7 cellular contexts compared by ENCODE assay signal in genomic region chr3:32518921-32519320, GRCh38. TPM values are rescaled to one million over a fixed set of nuclear protein-coding genes. Genes with fewer than 3 reads are reported as not detected.
A peak's percentile ranks its signal among the peaks of the same experiment; 100 is the strongest.
DNase-seq lines count a peak whose midpoint lies in the region; ATAC-seq and TF ChIP-seq lines count a peak whose summit lies in the region.
"Not testable (repeated sequence)": the region's sequence is repeated elsewhere in the genome, so short reads cannot be mapped to it uniquely, and the experiment has no call there.

No MANE protein-coding gene starts in this region.

- not testable (repeated sequence) for H3K4me3 Mint-ChIP-seq in IgD-negative memory B cell; activated T-cell treated with anti-CD3 and anti-CD28 coated beads, Interleukin-2, amount 50 U/mL, for 24 hours; central memory CD8-positive, alpha-beta T cell; neural crest cell; type B pancreatic cell
- peak overlapping the region; percentile 7 for H3K4me3 Mint-ChIP-seq in endothelial cell (ENCODE audit: unreplicated experiment)

- H3K9me3 Mint-ChIP-seq in IgD-negative memory B cell; activated T-cell treated with anti-CD3 and anti-CD28 coated beads, Interleukin-2, amount 50 U/mL, for 24 hours; central memory CD8-positive, alpha-beta T cell; endothelial cell (ENCODE audit: unreplicated experiment); neural crest cell; type B pancreatic cell: not testable (repeated sequence)

- H3K4me2 ChIP-seq in trophoblast cell (ENCODE audit: low read length), result not testable (repeated sequence)

- H3K9me3 ChIP-seq in trophoblast cell (ENCODE audit: insufficient read depth, low read depth, low read length), result not testable (repeated sequence)

- not testable (repeated sequence) for H3K23ac ChIP-seq in trophoblast cell (ENCODE audit: low read length)

- H4K12ac ChIP-seq in trophoblast cell (ENCODE audit: low read depth, low read length), result not testable (repeated sequence)

- not testable (repeated sequence) for H3K27me3 Mint-ChIP-seq in IgD-negative memory B cell; activated T-cell treated with anti-CD3 and anti-CD28 coated beads, Interleukin-2, amount 50 U/mL, for 24 hours; central memory CD8-positive, alpha-beta T cell; endothelial cell (ENCODE audit: unreplicated experiment); neural crest cell (ENCODE audit: low read depth); type B pancreatic cell

- not testable (repeated sequence) for H3K18ac ChIP-seq in trophoblast cell (ENCODE audit: low read length)

- H3K4me1 ChIP-seq in trophoblast cell (ENCODE audit: control insufficient read depth in 1 of 2, insufficient read depth in 2 of 2, low read length in 2 of 2), result not testable (repeated sequence)

- H3K27ac ChIP-seq in trophoblast cell (ENCODE audit: low read depth, low read length), result not testable (repeated sequence)

- H3K14ac ChIP-seq in trophoblast cell (ENCODE audit: low read length), result not testable (repeated sequence)

- not testable (repeated sequence) for H2BK12ac ChIP-seq in trophoblast cell (ENCODE audit: low read length)

- H3K36me3 Mint-ChIP-seq in IgD-negative memory B cell, result peaks cover 11% of the 10 kb centered on the region
- H3K36me3 Mint-ChIP-seq in activated T-cell treated with anti-CD3 and anti-CD28 coated beads, Interleukin-2, amount 50 U/mL, for 24 hours (ENCODE audit: low read depth), result peaks cover 15% of the 10 kb centered on the region
- not testable (repeated sequence) for H3K36me3 Mint-ChIP-seq in central memory CD8-positive, alpha-beta T cell (ENCODE audit: insufficient read depth)
- peaks cover 39% of the 10 kb centered on the region for H3K36me3 Mint-ChIP-seq in endothelial cell (ENCODE audit: low read depth, unreplicated experiment)
- peaks cover 19% of the 10 kb centered on the region for H3K36me3 Mint-ChIP-seq in neural crest cell (ENCODE audit: low read depth)
- H3K36me3 Mint-ChIP-seq in type B pancreatic cell, result peaks cover 18% of the 10 kb centered on the region

- not testable (repeated sequence) for H3K79me2 ChIP-seq in trophoblast cell (ENCODE audit: control insufficient read depth, insufficient read depth, low read length, poor library complexity)

- H3K4me3 ChIP-seq in trophoblast cell (ENCODE audit: low read depth, low read length), result not testable (repeated sequence)

- not testable (repeated sequence) for H3K79me1 ChIP-seq in trophoblast cell (ENCODE audit: low read length)

- H2AFZ ChIP-seq in trophoblast cell (ENCODE audit: insufficient read depth, low read length, poor library complexity), result not testable (repeated sequence)

- WGBS in trophoblast cell (ENCODE audit: extremely low coverage, insufficient coverage, insufficient read length), result no CpG with 5 or more reads among the region's 5 CpGs

- not testable (repeated sequence) for H3K4ac ChIP-seq in trophoblast cell (ENCODE audit: low read depth, low read length)

- H2BK5ac ChIP-seq in trophoblast cell (ENCODE audit: low read depth, low read length, poor library complexity), result not testable (repeated sequence)

- H3K27me3 ChIP-seq in trophoblast cell (ENCODE audit: insufficient read depth, low read length), result not testable (repeated sequence)

- not testable (repeated sequence) for H3K9ac ChIP-seq in trophoblast cell (ENCODE audit: low read length)

- H3K36me3 ChIP-seq in trophoblast cell (ENCODE audit: control insufficient read depth in 1 of 2, insufficient read depth in 2 of 2, low read length in 2 of 2), result not testable (repeated sequence)

- H3K27ac Mint-ChIP-seq in IgD-negative memory B cell (peak overlapping the region; percentile 52 to 73 (median 63)), neural crest cell (ENCODE audit: unreplicated experiment) (peak overlapping the region; percentile 75), type B pancreatic cell (peak overlapping the region; percentile 72)
- peak overlapping the region; percentile 47 for H3K27ac Mint-ChIP-seq in activated T-cell treated with anti-CD3 and anti-CD28 coated beads, Interleukin-2, amount 50 U/mL, for 24 hours
- peak overlapping the region; percentile 17 for H3K27ac Mint-ChIP-seq in central memory CD8-positive, alpha-beta T cell (ENCODE audit: low read depth)
- H3K27ac Mint-ChIP-seq in endothelial cell (ENCODE audit: unreplicated experiment), result not testable (repeated sequence)

- H2AK5ac ChIP-seq in trophoblast cell (ENCODE audit: low read length), result not testable (repeated sequence)

- not testable (repeated sequence) for TF ChIP-seq CTCF in endothelial cell (IDR thresholded peaks at IDR 0.05; ENCODE audit: unreplicated experiment); neural crest cell (conservative IDR thresholded peaks at IDR 0.05); type B pancreatic cell (conservative IDR thresholded peaks at IDR 0.05)

- peaks cover 11 to 20% (median 13%) of the 10 kb centered on the region in 3 donors for H3K4me1 Mint-ChIP-seq in IgD-negative memory B cell
- H3K4me1 Mint-ChIP-seq in activated T-cell treated with anti-CD3 and anti-CD28 coated beads, Interleukin-2, amount 50 U/mL, for 24 hours (ENCODE audit: low read depth); central memory CD8-positive, alpha-beta T cell; endothelial cell (ENCODE audit: unreplicated experiment); neural crest cell; type B pancreatic cell (ENCODE audit: unreplicated experiment): not testable (repeated sequence)

- H2BK120ac ChIP-seq in trophoblast cell (ENCODE audit: insufficient read depth, low read length, poor library complexity), result not testable (repeated sequence)

- DNase-seq in activated T-cell treated with anti-CD3 and anti-CD28 coated beads, Interleukin-2, amount 50 U/mL, for 24 hours; central memory CD8-positive, alpha-beta T cell (ENCODE audit: low spot score in 2 of 2); endothelial cell (ENCODE audit: low spot score); neural crest cell (ENCODE audit: low read depth, low spot score); type B pancreatic cell (ENCODE audit: extremely low spot score, unreplicated experiment): not testable (repeated sequence)
- DNase-seq in trophoblast cell, result peak; percentile 80 to 86

- not testable (repeated sequence) for H4K91ac ChIP-seq in trophoblast cell (ENCODE audit: low read depth, low read length)

- not testable (repeated sequence) for H4K8ac ChIP-seq in trophoblast cell (ENCODE audit: low read depth, low read length)

- not testable (repeated sequence) for ATAC-seq in central memory CD8-positive, alpha-beta T cell (replicated peaks; ENCODE audit: extremely low read depth, poor library complexity, severe bottlenecking)

RNA-seq across cellular contexts. Expression of gene CMTM6, which starts 16.3 kb away (rescaled TPM):
- polyA plus RNA-seq in IgD-negative memory B cell, result 125 TPM
- total RNA-seq in endothelial cell (ENCODE audit: unreplicated experiment), result 59.9 TPM
- total RNA-seq in neural crest cell, result 32.6 and 33.7 TPM in 2 replicates
- polyA plus RNA-seq in trophoblast cell (2013), result 43.3 and 44.3 TPM in 2 replicates
- 37.5 and 51.2 TPM in 2 replicates for total RNA-seq in type B pancreatic cell (ENCODE audit: low replicate concordance)

RNA-seq across cellular contexts. Expression of gene DYNC1LI1, which starts 51.7 kb away (rescaled TPM):
- polyA plus RNA-seq in IgD-negative memory B cell, result 24.6 TPM
- total RNA-seq in endothelial cell (ENCODE audit: unreplicated experiment) (81.7 TPM), neural crest cell (58.7 and 59.2 TPM in 2 replicates), type B pancreatic cell (ENCODE audit: low replicate concordance) (23.8 and 35.9 TPM in 2 replicates)
- 25.8 TPM in 2 replicates for polyA plus RNA-seq in trophoblast cell (2013)
